ENCODE assay signal across 25 cellular contexts in the genomic region with DNA sequence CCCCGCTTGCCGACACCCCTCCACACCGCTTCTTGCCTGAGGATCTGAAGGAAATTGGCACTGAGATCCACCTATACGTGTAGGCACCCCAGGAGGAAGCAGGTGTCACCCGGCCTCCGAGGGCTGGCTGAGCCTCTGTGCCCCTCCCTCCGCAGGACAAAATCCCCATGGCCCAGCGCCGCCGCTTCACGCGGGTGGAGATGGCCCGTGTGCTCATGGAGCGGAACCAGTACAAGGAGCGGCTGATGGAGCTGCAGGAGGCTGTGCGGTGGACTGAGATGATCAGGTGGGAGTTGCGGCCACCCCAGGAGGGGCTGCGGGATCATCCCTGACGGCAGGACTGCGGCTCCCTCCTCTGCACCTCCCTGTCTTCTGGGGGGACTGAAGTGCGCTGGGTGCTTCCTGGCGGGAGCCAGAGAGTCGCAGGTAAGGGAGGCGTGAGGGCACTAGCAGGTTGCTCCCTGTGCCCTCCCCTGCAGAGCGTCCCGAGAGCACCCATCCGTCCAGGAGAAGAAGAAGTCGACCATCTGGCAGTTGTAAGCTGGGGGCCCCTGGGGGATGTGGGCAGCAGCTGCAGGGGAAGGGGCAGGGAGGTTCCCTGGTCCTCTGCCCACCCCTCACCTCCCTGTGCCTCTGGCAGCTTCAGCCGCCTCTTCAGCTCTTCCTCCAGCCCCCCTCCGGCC. TPM values are rescaled to one million over a fixed set of nuclear protein-coding genes. Genes with fewer than 3 reads are reported as not detected.
DNase-seq lines count a peak whose midpoint lies in the region; ATAC-seq, FAIRE-seq and TF ChIP-seq lines count a peak whose summit lies in the region.
"Had no signal": no experiment of that assay in that cellular context is flagged by ENCODE, and none has a peak within 500 bp of the region (broad histone marks: within the 10 kb centered on the region; RNA-seq: fewer than 3 reads in every experiment).

No MANE protein-coding gene starts in this region.

- no peak overlapping the region for H3K18ac ChIP-seq in IMR-90 (ENCODE audit: low read depth, low read length)

- BruUV-seq in IMR-90 (replicated peaks; lab: Mats Ljungman, UMichigan) (no TSS peak), K562 (replicated peaks; lab: Mats Ljungman, UMichigan) (no TSS peak)

- no peak overlapping the region for H2AK5ac ChIP-seq in IMR-90 (ENCODE audit: low read depth, low read length)

- peak overlapping the region; percentile 9 for H2AK9ac ChIP-seq in IMR-90 (replicated peaks; ENCODE audit: low read depth, low read length, poor library complexity)

- H2BK5ac ChIP-seq in IMR-90 (ENCODE audit: low read depth, low read length, poor library complexity, severe bottlenecking): no peak overlapping the region

- H4K8ac ChIP-seq in IMR-90 (ENCODE audit: low read depth in 2 of 2, low read length in 2 of 2): no peak overlapping the region

- H3K36me3 ChIP-seq in IMR-90 (ENCODE audit: control insufficient read depth, insufficient read depth, low read length) (peaks cover 82% of the 10 kb centered on the region), K562 (ENCODE audit: control insufficient read depth, insufficient read depth, low read length) (peaks cover 65% of the 10 kb centered on the region; the same call in 2 of the 3 replicates)

- H4K91ac ChIP-seq in IMR-90 (ENCODE audit: insufficient read depth, low read depth, low read length): no peak overlapping the region

- H3K9me1 ChIP-seq in IMR-90 (ENCODE audit: insufficient read depth, low read length): no peaks in the 10 kb centered on the region
- H3K9me1 ChIP-seq in K562 (ENCODE audit: control insufficient read depth, insufficient read depth, low read length): no peaks in the 10 kb centered on the region

- H4K20me1 ChIP-seq in IMR-90 (ENCODE audit: insufficient read depth, low read length): no peaks in the 10 kb centered on the region; the same call in 1 of the 2 replicates
- no peaks in the 10 kb centered on the region for H4K20me1 ChIP-seq in K562 (replicated peaks; ENCODE audit: control insufficient read depth, insufficient read depth, low read length)

- no peak overlapping the region for H3K4me2 ChIP-seq in IMR-90 (ENCODE audit: low read depth, low read length)
- H3K4me2 ChIP-seq in K562 (ENCODE audit: insufficient read depth, low read length): no peak overlapping the region
- H3K4me2 ChIP-seq: KMS-11, SK-N-SH had no signal

- H3K9ac ChIP-seq in IMR-90 (ENCODE audit: low read depth, low read length) (no peak overlapping the region), K562 (ENCODE audit: insufficient read depth in 1 of 2, low read depth in 2 of 2, low read length in 2 of 2) (peak overlapping the region in 1 of 2 experiments; percentile 79; a peak in 1 of 4 replicates)
- H3K9ac ChIP-seq: KMS-11, SK-N-SH had no signal

- TF ChIP-seq RAD21 in IMR-90 (IDR thresholded peaks at IDR 0.05; ENCODE audit: low read length) (no peak), K562 (CRISPR knock-in tag; conservative IDR thresholded peaks at IDR 0.05 in 1 of 2, IDR thresholded peaks at IDR 0.05 in 1 of 2) (no peak)

- H2AFZ ChIP-seq in IMR-90 (replicated peaks; ENCODE audit: low read length, poor library complexity) (no peak overlapping the region), K562 (ENCODE audit: low read depth, low read length) (no peak overlapping the region)

- no peak overlapping the region for H3K14ac ChIP-seq in IMR-90 (replicated peaks; ENCODE audit: low read depth, low read length)

- DNase-seq in IMR-90 (no peak), NCI-H82 (lab: John Stamatoyannopoulos, UW) (peak; percentile 78), K562 (ENCODE audit: extremely low read depth in 1 of 4, low spot score in 3 of 4) (no peak), Right ventricle myocardium inferior (ENCODE audit: missing footprints) (no peak), NCI-H510A treated with DMSO at 0.1 percent for 48 hours (lab: John Stamatoyannopoulos, UW) (no peak)
- DNase-seq: Calu3, DMS153, DND-41, GOT3, HFFc6, MM.1S, NCI-H1048, NCI-H1417, NCI-H1694, NCI-H2029 treated with DMSO at 0.1 percent for 48 hours, NCI-H345, NCI-H526, SK-N-SH, T-helper 17 cell had no signal

- no peak overlapping the region for H2BK20ac ChIP-seq in IMR-90 (ENCODE audit: low read depth, low read length)

- H3K4me3 ChIP-seq in IMR-90 (ENCODE audit: insufficient read depth, low read depth, low read length): no peak overlapping the region
- no peak overlapping the region for H3K4me3 ChIP-seq in K562
- H3K4me3 ChIP-seq: HAP-1 had no signal

- in situ Hi-C loops in IMR-90 (cut with MboI; ENCODE audit: low sequenced_read_pairs) (loop anchor here (5.0 kb wide), 1 partner anchor 50 kb away; no protein-coding TSS in a partner anchor), K562 (cut with MboI) (loop anchor here (5.0 kb wide), 1 partner anchor 50 kb away; no protein-coding TSS in a partner anchor)

- TF ChIP-seq POLR2A in IMR-90 (IDR thresholded peaks at IDR 0.05; ENCODE audit: low read depth, low read length) (no peak), K562 (conservative IDR thresholded peaks at IDR 0.05) (no peak)

- 100% methylated on average over 9 of the region's 30 CpGs; no CpG with 5 or more reads in 1 of the 2 experiments for WGBS in IMR-90 (ENCODE audit: extremely low coverage in 2 of 2, insufficient read length in 1 of 2), 2 experiments
- WGBS in K562 (ENCODE audit: insufficient coverage, low coverage, missing lambda C conversion rate): 94% methylated on average over 19 of the region's 30 CpGs

- no peak overlapping the region for H2BK15ac ChIP-seq in IMR-90 (ENCODE audit: low read depth, low read length)

- ATAC-seq in IMR-90 (ENCODE audit: low read depth): no peak
- no peak for ATAC-seq in K562
- ATAC-seq in Right ventricle myocardium inferior: no peak
- no peak for ATAC-seq in GM21390 (IDR thresholded peaks at IDR 0.05; ENCODE audit: unreplicated experiment)
- no peak for ATAC-seq in GM21423 (IDR thresholded peaks at IDR 0.05; ENCODE audit: unreplicated experiment)
- ATAC-seq: T-helper 17 cell had no signal

- H3K27ac ChIP-seq in IMR-90 (ENCODE audit: insufficient read depth, low read length) (no peak overlapping the region), K562 (ENCODE audit: extremely low read depth, low read depth, low read length) (no peak overlapping the region)
- H3K27ac ChIP-seq: KMS-11 had no signal

- POLR2A ChIA-PET in IMR-90 (lab: Charles Lee; ENCODE audit: unreplicated experiment) (no interaction called here), K562 (lab: Yijun Ruan, JAX) (interaction anchor here (0.6 kb wide), 1 partner anchor 1045 kb away, joined by 3 read pairs; no protein-coding TSS in a partner anchor)

- H3K79me1 ChIP-seq in IMR-90 (ENCODE audit: low read depth in 1 of 2, low read length in 2 of 2): no peaks in the 10 kb centered on the region

- dilution Hi-C loops in IMR-90 (cut with HindIII; ENCODE audit: low sequenced_read_pairs, unreplicated experiment): no loop called here

- no peaks in the 10 kb centered on the region for H3K27me3 ChIP-seq in IMR-90 (ENCODE audit: control insufficient read depth, insufficient read depth, low read length)
- no peaks in the 10 kb centered on the region for H3K27me3 ChIP-seq in K562 (ENCODE audit: control insufficient read depth in 2 of 2, insufficient read depth in 2 of 2, low read length in 2 of 2)

- no peak overlapping the region for H4K5ac ChIP-seq in IMR-90 (ENCODE audit: low read depth, low read length)

- H3K56ac ChIP-seq in IMR-90 (ENCODE audit: extremely low read depth, insufficient read depth, low read length): no peak overlapping the region

- TF ChIP-seq EP300 in K562 (IDR thresholded peaks at IDR 0.05; ENCODE audit: low read length): no peak

- TF ChIP-seq CTCF in IMR-90 (conservative IDR thresholded peaks at IDR 0.05; ENCODE audit: low read depth, low read length) (no peak), K562 (IDR thresholded peaks at IDR 0.05 in 2 of 3, conservative IDR thresholded peaks at IDR 0.05 in 1 of 3; ENCODE audit: insufficient read depth in 2 of 3, low read depth in 1 of 3, low read length in 3 of 3) (no peak; a peak in 1 of 6 replicates)

- H3K23ac ChIP-seq in IMR-90 (ENCODE audit: low read depth, low read length): no peak overlapping the region

- CTCF ChIA-PET in IMR-90 (lab: Yijun Ruan, JAX): no interaction called here
- CTCF ChIA-PET in K562 (lab: Yijun Ruan, JAX; ENCODE audit: low intra/inter-chr PET ratio): no interaction called here

- FAIRE-seq in K562 (lab: Jason Lieb, UNC): no peak
- FAIRE-seq: GM18507, RCC 7860 had no signal

- H3K9me3 ChIP-seq in IMR-90 (ENCODE audit: control insufficient read depth, insufficient read depth, low read length) (no peaks in the 10 kb centered on the region), K562 (replicated peaks; ENCODE audit: control insufficient read depth, insufficient read depth, low read depth, low read length) (no peaks in the 10 kb centered on the region)
- H3K9me3 ChIP-seq: HAP-1, SK-N-SH had no signal

- H3K79me2 ChIP-seq in K562 (ENCODE audit: control insufficient read depth, insufficient read depth, low read length): no peaks in the 10 kb centered on the region; the same call in 2 of the 3 replicates

- H2BK120ac ChIP-seq in IMR-90 (ENCODE audit: low read depth, low read length): no peak overlapping the region

- intact Hi-C loops in IMR-90 (cut with micrococcal nuclease): no loop called here
- intact Hi-C loops in K562 (cut with micrococcal nuclease): no loop called here
- intact Hi-C loops in Right ventricle myocardium inferior (cut with DNase I): no loop called here

- H3K4me1 ChIP-seq in IMR-90 (ENCODE audit: control insufficient read depth, insufficient read depth, low read length): no peaks in the 10 kb centered on the region
- peaks cover 9 to 83% of the 10 kb centered on the region in 2 experiments; a peak in 4 of 5 replicates for H3K4me1 ChIP-seq in K562 (replicated peaks in 1 of 2; ENCODE audit: control insufficient read depth in 2 of 2, insufficient read depth in 2 of 2, low read length in 2 of 2)
- H3K4me1 ChIP-seq: HAP-1 had no signal

- H3K4ac ChIP-seq in IMR-90 (ENCODE audit: low read depth, low read length): no peak overlapping the region

RNA-seq across cellular contexts. Expression of a gene that starts 9.0 kb away (rescaled TPM):
- 12.7 and 15.3 TPM in 2 replicates for total RNA-seq in IMR-90 (2012; rRNA removed)
- 41.2 and 61.6 TPM in 2 replicates for polyA plus RNA-seq in IMR-90 (2012; rRNA removed)
- polyA plus RNA-seq in IMR-90 (2012; cell fraction: cytosol; rRNA removed): 33.9 and 84.6 TPM in 2 replicates
- polyA plus RNA-seq in IMR-90 (2012; cell fraction: nucleus; rRNA removed; ENCODE audit: low replicate concordance): 163 and 393 TPM in 2 replicates
- 4.5 and 43.9 TPM in 2 replicates for total RNA-seq in K562 (2011; cell fraction: chromatin; rRNA removed; ENCODE audit: low replicate concordance)
- total RNA-seq in K562 (2011; cell fraction: nucleolus; rRNA removed): 90.4 and 94.7 TPM in 2 replicates
- 25.3 and 29.3 TPM in 2 replicates for total RNA-seq in K562 (2011; cell fraction: nucleoplasm; rRNA removed)
- 65.5 and 75.6 TPM in 2 replicates for total RNA-seq in K562 (2014; rRNA removed)
- total RNA-seq in K562 (2014; rRNA removed; fragmentation: Illumina TruSeq; extraction: Trizol): 0.32 and 1.1 TPM in 2 replicates
- 11.5 and 15.2 TPM in 2 replicates for total RNA-seq in K562 (2015; rRNA removed; fragmentation: Illumina TruSeq; extraction: Trizol)
- 57.9 and 66.6 TPM in 2 replicates for total RNA-seq in K562 (2021)
- polyA plus RNA-seq in K562 (2011; rRNA removed): 13.9 and 20.3 TPM in 2 replicates
- 30.9 and 115 TPM in 2 replicates for polyA plus RNA-seq in K562 (2011; cell fraction: cytosol; rRNA removed)
- 128 and 208 TPM in 2 replicates for polyA plus RNA-seq in K562 (2011; cell fraction: nucleus; rRNA removed)
- polyA plus RNA-seq in K562 (2012): 44.6 and 58.7 TPM in 2 replicates
- polyA plus RNA-seq in K562 (2014; fragmentation: Illumina TruSeq; extraction: Trizol): 1.1 and 11.5 TPM in 2 replicates
- polyA plus RNA-seq in K562 (2014; fragmentation: Nextera tagmentation; extraction: Ambion mirVana): 1 to 10 TPM in 1 of 2 experiments, under 1 TPM in 1; 0.68 to 4.2 TPM
- polyA plus RNA-seq in K562 (2014; rRNA removed): 70.3 and 76.3 TPM in 2 replicates
- polyA minus RNA-seq in K562 (2011; rRNA and poly(A)+ RNA removed): 0.96 and 1.3 TPM in 2 replicates
- polyA minus RNA-seq in K562 (2011; cell fraction: cytosol; rRNA and poly(A)+ RNA removed): 9.6 and 11.4 TPM in 2 replicates
- 26.0 and 31.0 TPM in 2 replicates for polyA minus RNA-seq in K562 (2011; cell fraction: nucleus; rRNA and poly(A)+ RNA removed)
- total RNA-seq in Right ventricle myocardium inferior: 33.9 TPM

RNA-seq across cellular contexts. Expression of a gene that starts 10.3 kb away (rescaled TPM):
- total RNA-seq in IMR-90 (2012; rRNA removed): 1.3 and 1.4 TPM in 2 replicates
- polyA plus RNA-seq in IMR-90 (2012; rRNA removed): 9.6 and 11.1 TPM in 2 replicates
- 2.9 and 4.0 TPM in 2 replicates for polyA plus RNA-seq in IMR-90 (2012; cell fraction: cytosol; rRNA removed)
- polyA plus RNA-seq in IMR-90 (2012; cell fraction: nucleus; rRNA removed; ENCODE audit: low replicate concordance): 68.1 and 156 TPM in 2 replicates
- 24.0 and 77.3 TPM in 2 replicates for total RNA-seq in K562 (2011; cell fraction: chromatin; rRNA removed; ENCODE audit: low replicate concordance)
- total RNA-seq in K562 (2011; cell fraction: nucleolus; rRNA removed): 56.5 and 58.8 TPM in 2 replicates
- 26.8 and 26.9 TPM in 2 replicates for total RNA-seq in K562 (2011; cell fraction: nucleoplasm; rRNA removed)
- 10.6 and 14.7 TPM in 2 replicates for total RNA-seq in K562 (2014; rRNA removed)
- 1.1 and 1.6 TPM in 2 replicates for total RNA-seq in K562 (2014; rRNA removed; fragmentation: Illumina TruSeq; extraction: Trizol)
- total RNA-seq in K562 (2015; rRNA removed; fragmentation: Illumina TruSeq; extraction: Trizol): 5.4 and 6.9 TPM in 2 replicates
- total RNA-seq in K562 (2021): 19.9 and 20.5 TPM in 2 replicates
- polyA plus RNA-seq in K562 (2011; rRNA removed): 3.3 and 6.2 TPM in 2 replicates
- 3.2 and 8.1 TPM in 2 replicates for polyA plus RNA-seq in K562 (2011; cell fraction: cytosol; rRNA removed)
- 46.3 and 81.6 TPM in 2 replicates for polyA plus RNA-seq in K562 (2011; cell fraction: nucleus; rRNA removed)
- polyA plus RNA-seq in K562 (2012): 7.6 and 8.4 TPM in 2 replicates
- 3.5 and 5.3 TPM in 2 replicates for polyA plus RNA-seq in K562 (2014; fragmentation: Illumina TruSeq; extraction: Trizol)
- polyA plus RNA-seq in K562 (2014; fragmentation: Nextera tagmentation; extraction: Ambion mirVana): under 1 TPM; 0.35 to 0.42 TPM
- polyA plus RNA-seq in K562 (2014; rRNA removed): 17.3 and 19.8 TPM in 2 replicates
- 1.7 and 2.1 TPM in 2 replicates for polyA minus RNA-seq in K562 (2011; rRNA and poly(A)+ RNA removed)
- polyA minus RNA-seq in K562 (2011; cell fraction: cytosol; rRNA and poly(A)+ RNA removed): 4.7 and 5.0 TPM in 2 replicates
- polyA minus RNA-seq in K562 (2011; cell fraction: nucleus; rRNA and poly(A)+ RNA removed): 20.8 and 22.9 TPM in 2 replicates
- 8.2 TPM for total RNA-seq in Right ventricle myocardium inferior

RNA-seq across cellular contexts. Expression of a gene that starts 10.6 kb away (rescaled TPM):
- total RNA-seq in IMR-90 (2012; rRNA removed): 68.5 and 73.3 TPM in 2 replicates
- polyA plus RNA-seq in IMR-90 (2012; rRNA removed): 80.4 and 87.2 TPM in 2 replicates
- polyA plus RNA-seq in IMR-90 (2012; cell fraction: cytosol; rRNA removed): 85.4 and 140 TPM in 2 replicates
- polyA plus RNA-seq in IMR-90 (2012; cell fraction: nucleus; rRNA removed; ENCODE audit: low replicate concordance): 69.2 and 93.1 TPM in 2 replicates
- 21.2 and 69.4 TPM in 2 replicates for total RNA-seq in K562 (2011; cell fraction: chromatin; rRNA removed; ENCODE audit: low replicate concordance)
- 82.5 and 101 TPM in 2 replicates for total RNA-seq in K562 (2011; cell fraction: nucleolus; rRNA removed)
- 42.6 and 57.2 TPM in 2 replicates for total RNA-seq in K562 (2011; cell fraction: nucleoplasm; rRNA removed)
- 334 and 370 TPM in 2 replicates for total RNA-seq in K562 (2014; rRNA removed)
- total RNA-seq in K562 (2014; rRNA removed; fragmentation: Illumina TruSeq; extraction: Trizol): 70.9 and 92.7 TPM in 2 replicates
- 188 and 213 TPM in 2 replicates for total RNA-seq in K562 (2015; rRNA removed; fragmentation: Illumina TruSeq; extraction: Trizol)
- total RNA-seq in K562 (2021): 230 and 244 TPM in 2 replicates
- 92.8 and 97.8 TPM in 2 replicates for polyA plus RNA-seq in K562 (2011; rRNA removed)
- 104 and 232 TPM in 2 replicates for polyA plus RNA-seq in K562 (2011; cell fraction: cytosol; rRNA removed)
- polyA plus RNA-seq in K562 (2011; cell fraction: nucleus; rRNA removed): 111 and 142 TPM in 2 replicates
- polyA plus RNA-seq in K562 (2012): 116 and 130 TPM in 2 replicates
- 70.4 and 139 TPM in 2 replicates for polyA plus RNA-seq in K562 (2014; fragmentation: Illumina TruSeq; extraction: Trizol)
- polyA plus RNA-seq in K562 (2014; fragmentation: Nextera tagmentation; extraction: Ambion mirVana): 10 to 100 TPM in 1 of 2 experiments, 1 to 10 TPM in 1; 5.2 to 10.9 TPM
- polyA plus RNA-seq in K562 (2014; rRNA removed): 252 and 261 TPM in 2 replicates
- polyA minus RNA-seq in K562 (2011; rRNA and poly(A)+ RNA removed): 34.1 and 34.5 TPM in 2 replicates
- polyA minus RNA-seq in K562 (2011; cell fraction: cytosol; rRNA and poly(A)+ RNA removed): 54.0 and 82.0 TPM in 2 replicates
- polyA minus RNA-seq in K562 (2011; cell fraction: nucleus; rRNA and poly(A)+ RNA removed): 29.9 and 37.0 TPM in 2 replicates
- total RNA-seq in Right ventricle myocardium inferior: 80.8 TPM

RNA-seq across cellular contexts. Expression of a gene that starts 20.0 kb away (rescaled TPM):
- total RNA-seq in IMR-90 (2012; rRNA removed): 9.1 and 10.6 TPM in 2 replicates
- 30.8 and 34.0 TPM in 2 replicates for polyA plus RNA-seq in IMR-90 (2012; rRNA removed)
- 24.8 and 37.1 TPM in 2 replicates for polyA plus RNA-seq in IMR-90 (2012; cell fraction: cytosol; rRNA removed)
- 165 and 400 TPM in 2 replicates for polyA plus RNA-seq in IMR-90 (2012; cell fraction: nucleus; rRNA removed; ENCODE audit: low replicate concordance)
- total RNA-seq in K562 (2011; cell fraction: chromatin; rRNA removed; ENCODE audit: low replicate concordance): 26.2 and 74.9 TPM in 2 replicates
- 64.9 and 70.4 TPM in 2 replicates for total RNA-seq in K562 (2011; cell fraction: nucleolus; rRNA removed)
- 32.1 and 39.0 TPM in 2 replicates for total RNA-seq in K562 (2011; cell fraction: nucleoplasm; rRNA removed)
- 22.9 and 25.2 TPM in 2 replicates for total RNA-seq in K562 (2014; rRNA removed)
- total RNA-seq in K562 (2014; rRNA removed; fragmentation: Illumina TruSeq; extraction: Trizol): 2.1 and 2.2 TPM in 2 replicates
- total RNA-seq in K562 (2015; rRNA removed; fragmentation: Illumina TruSeq; extraction: Trizol): 7.1 and 9.5 TPM in 2 replicates
- 20.9 and 22.1 TPM in 2 replicates for total RNA-seq in K562 (2021)
- 11.9 and 20.4 TPM in 2 replicates for polyA plus RNA-seq in K562 (2011; rRNA removed)
- 22.4 and 38.9 TPM in 2 replicates for polyA plus RNA-seq in K562 (2011; cell fraction: cytosol; rRNA removed)
- 113 and 172 TPM in 2 replicates for polyA plus RNA-seq in K562 (2011; cell fraction: nucleus; rRNA removed)
- 15.5 and 42.6 TPM in 2 replicates for polyA plus RNA-seq in K562 (2012)
- 3.9 and 10.0 TPM in 2 replicates for polyA plus RNA-seq in K562 (2014; fragmentation: Illumina TruSeq; extraction: Trizol)
- 1 to 10 TPM in 1 of 2 experiments, under 1 TPM in 1; 0.39 to 1.3 TPM for polyA plus RNA-seq in K562 (2014; fragmentation: Nextera tagmentation; extraction: Ambion mirVana)
- 29.4 and 37.4 TPM in 2 replicates for polyA plus RNA-seq in K562 (2014; rRNA removed)
- polyA minus RNA-seq in K562 (2011; rRNA and poly(A)+ RNA removed): 3.1 and 4.7 TPM in 2 replicates
- 5.5 and 9.3 TPM in 2 replicates for polyA minus RNA-seq in K562 (2011; cell fraction: cytosol; rRNA and poly(A)+ RNA removed)
- polyA minus RNA-seq in K562 (2011; cell fraction: nucleus; rRNA and poly(A)+ RNA removed): 16.6 and 19.7 TPM in 2 replicates
- total RNA-seq in Right ventricle myocardium inferior: 36.1 TPM

RNA-seq across cellular contexts. Expression of a gene that starts 20.4 kb away (rescaled TPM):
- total RNA-seq in IMR-90 (2012; rRNA removed): 51.1 and 131 TPM in 2 replicates
- polyA plus RNA-seq in IMR-90 (2012; rRNA removed): 62.6 and 75.9 TPM in 2 replicates
- 64.6 and 131 TPM in 2 replicates for polyA plus RNA-seq in IMR-90 (2012; cell fraction: cytosol; rRNA removed)
- polyA plus RNA-seq in IMR-90 (2012; cell fraction: nucleus; rRNA removed; ENCODE audit: low replicate concordance): 50.7 and 143 TPM in 2 replicates
- total RNA-seq in K562 (2011; cell fraction: chromatin; rRNA removed; ENCODE audit: low replicate concordance): 40.1 and 114 TPM in 2 replicates
- total RNA-seq in K562 (2011; cell fraction: nucleolus; rRNA removed): 99.9 and 115 TPM in 2 replicates
- total RNA-seq in K562 (2011; cell fraction: nucleoplasm; rRNA removed): 47.3 and 54.8 TPM in 2 replicates
- total RNA-seq in K562 (2014; rRNA removed): 115 and 140 TPM in 2 replicates
- total RNA-seq in K562 (2014; rRNA removed; fragmentation: Illumina TruSeq; extraction: Trizol): 3.3 and 4.4 TPM in 2 replicates
- total RNA-seq in K562 (2015; rRNA removed; fragmentation: Illumina TruSeq; extraction: Trizol): 36.1 and 41.8 TPM in 2 replicates
- total RNA-seq in K562 (2021): 84.8 and 95.8 TPM in 2 replicates
- polyA plus RNA-seq in K562 (2011; rRNA removed): 24.0 and 30.8 TPM in 2 replicates
- 57.0 and 157 TPM in 2 replicates for polyA plus RNA-seq in K562 (2011; cell fraction: cytosol; rRNA removed)
- polyA plus RNA-seq in K562 (2011; cell fraction: nucleus; rRNA removed): 110 and 151 TPM in 2 replicates
- 64.4 and 77.9 TPM in 2 replicates for polyA plus RNA-seq in K562 (2012)
- polyA plus RNA-seq in K562 (2014; fragmentation: Illumina TruSeq; extraction: Trizol): 11.4 and 42.6 TPM in 2 replicates
- polyA plus RNA-seq in K562 (2014; fragmentation: Nextera tagmentation; extraction: Ambion mirVana): 1 to 10 TPM; 1.8 to 7.7 TPM
- 97.1 and 104 TPM in 2 replicates for polyA plus RNA-seq in K562 (2014; rRNA removed)
- 6.1 and 8.5 TPM in 2 replicates for polyA minus RNA-seq in K562 (2011; rRNA and poly(A)+ RNA removed)
- 31.0 and 38.0 TPM in 2 replicates for polyA minus RNA-seq in K562 (2011; cell fraction: cytosol; rRNA and poly(A)+ RNA removed)
- 27.2 and 34.2 TPM in 2 replicates for polyA minus RNA-seq in K562 (2011; cell fraction: nucleus; rRNA and poly(A)+ RNA removed)
- 37.9 TPM for total RNA-seq in Right ventricle myocardium inferior
